Comparison of ENCODE assay signal across 8 cellular contexts in the genomic region with DNA sequence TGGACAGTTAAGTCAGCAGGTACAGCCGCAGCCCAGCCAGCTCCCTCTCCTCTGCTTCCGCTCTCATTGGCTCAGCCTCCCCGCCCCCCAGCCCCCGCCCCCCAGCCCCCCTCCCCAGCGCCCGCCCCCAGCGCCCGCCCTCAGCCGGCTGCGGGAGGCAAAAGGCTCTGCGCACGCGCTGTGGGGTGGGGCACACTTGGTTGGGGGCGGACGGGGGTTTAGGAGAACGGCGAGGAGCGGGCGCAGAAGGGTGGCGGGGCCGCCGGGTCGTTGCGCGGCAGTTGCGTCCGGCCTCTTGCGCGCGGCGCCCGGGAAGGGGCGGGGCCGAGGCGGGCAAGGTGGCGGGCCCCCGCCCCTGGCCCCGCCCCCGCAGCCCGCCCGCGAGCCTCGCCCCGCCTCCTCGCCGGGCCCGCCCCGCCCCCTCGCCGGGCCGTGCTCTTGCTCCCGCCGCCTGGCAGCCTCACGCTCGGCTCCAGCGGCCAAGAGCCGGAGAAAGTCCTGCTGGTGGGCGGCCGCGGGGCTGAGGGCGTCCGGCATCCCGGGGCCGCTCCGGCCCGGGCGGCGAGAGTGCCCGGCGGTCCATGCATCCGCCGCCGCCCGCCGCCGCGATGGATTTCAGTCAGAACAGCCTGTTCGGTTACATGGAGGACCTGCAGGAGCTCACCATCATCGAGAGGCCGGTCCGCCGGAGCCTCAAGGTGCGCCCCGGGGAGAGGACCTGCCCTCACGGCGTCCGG. TPM values are rescaled to one million over a fixed set of nuclear protein-coding genes. Genes with fewer than 3 reads are reported as not detected.
DNase-seq lines count a peak whose midpoint lies in the region; FAIRE-seq and TF ChIP-seq lines count a peak whose summit lies in the region.

A gene with protein sequence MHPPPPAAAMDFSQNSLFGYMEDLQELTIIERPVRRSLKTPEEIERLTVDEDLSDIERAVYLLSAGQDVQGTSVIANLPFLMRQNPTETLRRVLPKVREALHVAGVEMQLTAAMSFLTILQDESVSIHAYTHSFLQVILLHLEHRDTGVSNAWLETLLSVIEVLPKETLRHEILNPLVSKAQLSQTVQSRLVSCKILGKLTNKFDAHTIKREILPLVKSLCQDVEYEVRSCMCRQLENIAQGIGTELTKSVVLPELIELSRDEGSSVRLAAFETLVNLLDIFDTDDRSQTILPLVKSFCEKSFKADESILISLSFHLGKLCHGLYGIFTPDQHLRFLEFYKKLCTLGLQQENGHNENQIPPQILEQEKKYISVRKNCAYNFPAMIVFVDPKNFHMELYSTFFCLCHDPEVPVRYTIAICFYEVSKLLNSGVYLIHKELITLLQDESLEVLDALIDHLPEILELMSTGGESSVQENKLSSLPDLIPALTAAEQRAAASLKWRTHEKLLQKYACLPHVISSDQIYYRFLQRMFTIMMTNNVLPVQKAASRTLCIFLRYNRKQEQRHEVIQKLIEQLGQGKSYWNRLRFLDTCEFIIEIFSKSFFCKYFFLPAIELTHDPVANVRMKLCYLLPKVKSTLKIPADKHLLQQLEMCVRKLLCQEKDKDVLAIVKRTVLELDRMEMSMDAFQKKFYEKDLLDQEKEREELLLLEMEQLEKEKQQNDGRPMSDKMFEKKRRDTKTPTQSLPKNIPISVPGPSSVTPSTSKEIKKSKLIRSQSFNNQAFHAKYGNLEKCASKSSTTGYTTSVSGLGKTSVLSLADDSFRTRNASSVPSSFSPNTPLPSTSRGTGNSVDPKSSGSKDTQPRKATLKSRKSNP (plus strand): TSS at position 438 of the 737 bp plus-strand sequence. CDS start 144 bp downstream, at position 582.

- FAIRE-seq in frontal cortex (lab: Jason Lieb, UNC) = no peak

- peak; percentile 75 for DNase-seq in DMS53 treated with DMSO at 0.1 percent for 48 hours (lab: John Stamatoyannopoulos, UW; ENCODE audit: unreplicated experiment)
- DNase-seq in GOT3 (lab: John Stamatoyannopoulos, UW) = peak; percentile 58
- DNase-seq in MG63 = peak; percentile 90
- peak; percentile 70 for DNase-seq in SIG-M5 treated with dmso at 0.1 percent for 504 hours (lab: John Stamatoyannopoulos, UW; ENCODE audit: unreplicated experiment)
- DNase-seq in activated naive CD4-positive, alpha-beta T cell (lab: John Stamatoyannopoulos, UW) = peak; percentile 53 to 91 (median 74)
- DNase-seq in frontal cortex (ENCODE audit: low spot score in 2 of 2) = peak; percentile 90 to 92

- peak within 1 kb of the TSS in 3 of 5 donors; percentile 36 to 77 (median 44) for H3K9ac ChIP-seq in subcutaneous abdominal adipose tissue (ENCODE audit: low read length in 5 of 5)

- H3K27me3 ChIP-seq in MG63 = no peaks in the 10 kb centered on the region
- H3K27me3 ChIP-seq in neutrophil = peaks cover 82% of the 10 kb centered on the region
- peaks cover 0 to 24% (median 19%) of the 10 kb centered on the region in 5 donors for H3K27me3 ChIP-seq in subcutaneous abdominal adipose tissue (ENCODE audit: control insufficient read depth in 5 of 5, insufficient read depth in 4 of 5, low read length in 5 of 5)

- peak within 1 kb of the TSS; percentile 70 for H3K27ac ChIP-seq in neutrophil
- H3K27ac ChIP-seq in subcutaneous abdominal adipose tissue (ENCODE audit: low read depth, low read length) = no peak within 1 kb of the TSS

- TF ChIP-seq CTCF in neutrophil (IDR thresholded peaks at IDR 0.05) = no peak

- H3K36me3 ChIP-seq in MG63 = no peaks in the 10 kb centered on the region
- H3K36me3 ChIP-seq in neutrophil = no peaks in the 10 kb centered on the region
- H3K36me3 ChIP-seq in subcutaneous abdominal adipose tissue (ENCODE audit: control insufficient read depth in 5 of 5, insufficient read depth in 5 of 5, low read length in 5 of 5) = no peaks in the 10 kb centered on the region

- H3K4me1 ChIP-seq in neutrophil (ENCODE audit: control insufficient read depth in 1 of 2, insufficient read depth in 1 of 2, low read depth in 1 of 2, low read length in 1 of 2) (peaks cover 7 to 20% of the 10 kb centered on the region in 2 experiments), subcutaneous abdominal adipose tissue (ENCODE audit: control insufficient read depth in 5 of 5, insufficient read depth in 5 of 5, low read length in 5 of 5) (peaks cover 0 to 20% (median 15%) of the 10 kb centered on the region in 5 donors)

- H3K9me3 ChIP-seq in MG63 (no peaks in the 10 kb centered on the region), neutrophil (no peaks in the 10 kb centered on the region), subcutaneous abdominal adipose tissue (ENCODE audit: control insufficient read depth in 5 of 5, low read length in 5 of 5) (no peaks in the 10 kb centered on the region)

- H3K4me3 ChIP-seq in MG63 = peak within 1 kb of the TSS; percentile 63
- peak within 1 kb of the TSS; percentile 51 to 66 for H3K4me3 ChIP-seq in neutrophil (ENCODE audit: low read depth in 1 of 2, low read length in 1 of 2)
- peak within 1 kb of the TSS; percentile 29 to 69 (median 57) for H3K4me3 ChIP-seq in subcutaneous abdominal adipose tissue (ENCODE audit: low read depth in 1 of 5, low read length in 5 of 5)

RNA-seq across cellular contexts. Expression of the gene that starts here (rescaled TPM):
- total RNA-seq in MG63 (2014; rRNA removed; shearing (Covaris generic); ENCODE audit: low replicate concordance) = 0.23 TPM in 1 of 2 replicates, not detected in the other
- total RNA-seq in frontal cortex = 1.6 TPM

Comparison
In these comparisons a context has a peak if more than half of its experiments do, and no peak if none do; other contexts are left out.
1. Peak in DNase-seq and H3K4me3 ChIP-seq in MG63; RNA of the gene not detected or under 1 TPM.